Comparison of ENCODE assay signal across 9 cellular contexts in genomic region chr17:34254146-34254545, GRCh38. TPM values are rescaled to one million over a fixed set of nuclear protein-coding genes. Genes with fewer than 3 reads are reported as not detected.
A peak's percentile ranks its signal among the peaks of the same experiment; 100 is the strongest.
DNase-seq lines count a peak whose midpoint lies in the region; ATAC-seq and TF ChIP-seq lines count a peak whose summit lies in the region.
"Had no signal": no experiment of that assay in that cellular context is flagged by ENCODE, and none has a peak within 500 bp of the region (broad histone marks: within the 10 kb centered on the region; RNA-seq: fewer than 3 reads in every experiment).

No MANE protein-coding gene starts in this region.

- no peak overlapping the region for H3K27ac Mint-ChIP-seq in naive thymus-derived CD8-positive, alpha-beta T cell

- peaks cover 0 to 10% (median 3%) of the 10 kb centered on the region in 4 donors for H3K4me1 Mint-ChIP-seq in naive thymus-derived CD8-positive, alpha-beta T cell

- no peak overlapping the region for H3K4me3 ChIP-seq in cardiac fibroblast (replicated peaks in 1 of 2; ENCODE audit: low read depth in 2 of 2, low read length in 2 of 2)

- DNase-seq in HCEC 1CT (peak; percentile 82), cardiac fibroblast (ENCODE audit: low read depth in 2 of 2) (peak; percentile 80 to 91), kidney glomerular epithelial cell (lab: John Stamatoyannopoulos, UW) (peak; percentile 65), stromal cell of bone marrow (ENCODE audit: low read depth) (peak; percentile 93), MV-4-11 (lab: John Stamatoyannopoulos, UW) (no peak), NOMO-1 (lab: John Stamatoyannopoulos, UW; ENCODE audit: unreplicated experiment in 2 of 2) (no peak)
- no peak for DNase-seq in naive thymus-derived CD8-positive, alpha-beta T cell

- H3K36me3 Mint-ChIP-seq in naive thymus-derived CD8-positive, alpha-beta T cell: no peaks in the 10 kb centered on the region

- TF ChIP-seq CTCF in cardiac fibroblast (IDR thresholded peaks at IDR 0.05; ENCODE audit: low read depth, low read length): no peak

- no peak for ATAC-seq in HG02571 (IDR thresholded peaks at IDR 0.05; ENCODE audit: unreplicated experiment)
- no peak for ATAC-seq in naive thymus-derived CD8-positive, alpha-beta T cell

- H3K4me3 Mint-ChIP-seq in naive thymus-derived CD8-positive, alpha-beta T cell: no peak overlapping the region

- no peaks in the 10 kb centered on the region for H3K9me3 Mint-ChIP-seq in naive thymus-derived CD8-positive, alpha-beta T cell

- H3K27me3 Mint-ChIP-seq in naive thymus-derived CD8-positive, alpha-beta T cell: peaks cover 14 to 61% (median 26%) of the 10 kb centered on the region in 5 donors

- POLR2A ChIA-PET in naive thymus-derived CD8-positive, alpha-beta T cell (lab: Charles Lee): no interaction called here

RNA-seq across cellular contexts. Expression of gene CCL2, which starts 0.9 kb away (rescaled TPM):
- 1 to 10 TPM; 2.6 to 3.1 TPM for total RNA-seq in naive thymus-derived CD8-positive, alpha-beta T cell
- not detected for polyA plus RNA-seq in naive thymus-derived CD8-positive, alpha-beta T cell

RNA-seq across cellular contexts. Expression of gene CCL7, which starts 15.9 kb away (rescaled TPM):
- total RNA-seq in naive thymus-derived CD8-positive, alpha-beta T cell: not detected
- not detected for polyA plus RNA-seq in naive thymus-derived CD8-positive, alpha-beta T cell

RNA-seq across cellular contexts. Expression of gene CCL11, which starts 31.4 kb away (rescaled TPM):
- total RNA-seq in naive thymus-derived CD8-positive, alpha-beta T cell: not detected
- not detected for polyA plus RNA-seq in naive thymus-derived CD8-positive, alpha-beta T cell
- total RNA-seq: mononuclear cell had no signal

Comparison
In these comparisons a context has a peak if more than half of its experiments do, and no peak if none do; other contexts are left out.
1. DNase-seq: peak in HCEC 1CT (single experiment), cardiac fibroblast (2 of 2), kidney glomerular epithelial cell (single experiment) and stromal cell of bone marrow (single experiment); none in MV-4-11 (single experiment), NOMO-1 (0 of 2) and naive thymus-derived CD8-positive, alpha-beta T cell (0 of 10).